28 cellular contexts compared by ENCODE assay signal in the genomic region with DNA sequence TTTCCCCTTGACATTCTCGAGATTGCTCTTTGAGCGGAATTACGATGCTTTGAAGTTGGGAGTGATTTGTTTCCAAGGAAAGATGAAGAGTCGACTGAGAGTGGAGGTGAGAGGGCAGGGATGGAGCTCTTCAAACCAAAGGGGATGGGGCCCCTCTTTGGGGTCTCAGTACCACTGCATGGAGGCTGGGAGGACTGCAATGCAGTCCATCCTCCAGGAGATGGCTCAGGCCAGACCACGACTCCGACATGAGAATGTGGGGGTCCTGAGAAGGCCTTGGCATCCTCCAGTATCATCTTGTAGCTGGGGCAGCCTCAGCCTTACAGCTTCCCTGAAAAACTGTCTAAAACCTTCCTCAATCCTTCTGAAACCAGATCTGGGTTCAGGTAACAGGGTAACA. TPM values are rescaled to one million over a fixed set of nuclear protein-coding genes. Genes with fewer than 3 reads are reported as not detected.
DNase-seq lines count a peak whose midpoint lies in the region; ATAC-seq, FAIRE-seq and TF ChIP-seq lines count a peak whose summit lies in the region.
"Had no signal": no experiment of that assay in that cellular context is flagged by ENCODE, and none has a peak within 500 bp of the region (broad histone marks: within the 10 kb centered on the region; RNA-seq: fewer than 3 reads in every experiment).

No MANE protein-coding gene starts in this region.

- no peak for ATAC-seq in K562
- ATAC-seq in HepG2, result no peak
- no peak for ATAC-seq in activated CD4-positive, CD25-positive, alpha-beta regulatory T cell treated with anti-CD3 and anti-CD28 coated beads, Interleukin-2, amount 50 U/mL, for 24 hours
- ATAC-seq: activated CD8-positive, alpha-beta T cell treated with anti-CD3 and anti-CD28 coated beads for 36 hours; naive thymus-derived CD8-positive, alpha-beta T cell; stimulated activated naive CD8-positive, alpha-beta T cell treated with anti-CD3 and anti-CD28 coated beads, Interleukin-15, Interleukin-2, amounts not matched to agents 100 U/mL and 50 U/mL, for 24 hours had no signal

- TF ChIP-seq CTCF in K562 (IDR thresholded peaks at IDR 0.05 in 2 of 3, conservative IDR thresholded peaks at IDR 0.05 in 1 of 3; ENCODE audit: insufficient read depth in 2 of 3, low read depth in 1 of 3, low read length in 3 of 3) (no peak), HepG2 (CRISPR knock-in tag; IDR thresholded peaks at IDR 0.05) (peak; percentile 27), suprapubic skin (IDR thresholded peaks at IDR 0.05) (no peak), glutamatergic neuron (IDR thresholded peaks at IDR 0.05; ENCODE audit: partially characterized antibody, unreplicated experiment) (no peak)

- DNase-seq in NCI-H82 (lab: John Stamatoyannopoulos, UW), result peak; percentile 13
- no peak for DNase-seq in NCI-H82 treated with DMSO at 0.1 percent for 48 hours (lab: John Stamatoyannopoulos, UW; ENCODE audit: unreplicated experiment)
- DNase-seq in K562 (ENCODE audit: extremely low read depth in 1 of 4, low spot score in 3 of 4), result peak in 2 of 4 experiments; percentile 5 to 8
- DNase-seq in HepG2 (ENCODE audit: low spot score), result no peak
- peak; percentile 46 to 54 for DNase-seq in suprapubic skin (ENCODE audit: low spot score in 2 of 2)
- DNase-seq in glutamatergic neuron, result no peak
- DNase-seq in amygdala (lab: John Stamatoyannopoulos, UW), result no peak
- DNase-seq: activated CD4-positive, alpha-beta T cell treated with anti-CD3 and anti-CD28 coated beads for 1 hour; activated CD8-positive, alpha-beta T cell treated with anti-CD3 and anti-CD28 coated beads for 36 hours; activated naive CD4-positive, alpha-beta T cell; activated T-cell treated with anti-CD3 and anti-CD28 coated beads for 4 hours; DMS 273 treated with DMSO at 0.1 percent for 48 hours; GM23248; KG1; MM.1S; naive thymus-derived CD8-positive, alpha-beta T cell; NCI-H1417 treated with DMSO at 0.1 percent for 48 hours; NCI-H510A; PC-9; SIG-M5; stimulated activated CD4-positive, alpha-beta T cell treated with anti-CD3 and anti-CD28 coated beads, Interleukin-15, amount 100 ng/mL, for 24 hours; stimulated activated naive CD8-positive, alpha-beta T cell treated with anti-CD3 and anti-CD28 coated beads, Interleukin-15, Interleukin-2, amounts not matched to agents 100 U/mL and 50 U/mL, for 24 hours had no signal

- FAIRE-seq in K562 (lab: Jason Lieb, UNC) (no peak), HepG2 (lab: Jason Lieb, UNC) (no peak)
- FAIRE-seq: endometrium, GM19239 had no signal

- H3K27ac ChIP-seq in K562 (ENCODE audit: extremely low read depth, low read depth, low read length), result no peak overlapping the region
- no peak overlapping the region for H3K27ac ChIP-seq in HepG2 (ENCODE audit: extremely low read length, insufficient read depth, low read length)
- no peak overlapping the region for H3K27ac ChIP-seq in suprapubic skin
- H3K27ac ChIP-seq: 22Rv1, GM23248, PC-9 had no signal

- peaks cover 8% of the 10 kb centered on the region for H3K27me3 Mint-ChIP-seq in glutamatergic neuron (ENCODE audit: unreplicated experiment)
- H3K27me3 Mint-ChIP-seq: activated CD8-positive, alpha-beta T cell treated with anti-CD3 and anti-CD28 coated beads for 36 hours; CD4-positive, alpha-beta T cell; dendritic cell treated with granulocyte-macrophage colony-stimulating factor and Interleukin-4, amounts not matched to agents 40 ng/mL and 50 ng/mL, for 4 days; naive thymus-derived CD8-positive, alpha-beta T cell had no signal

- H3K9ac ChIP-seq in K562 (ENCODE audit: insufficient read depth in 1 of 2, low read depth in 2 of 2, low read length in 2 of 2) (no peak overlapping the region; a peak in 1 of 4 replicates), HepG2 (ENCODE audit: insufficient read depth, low read depth, low read length) (no peak overlapping the region)
- H3K9ac ChIP-seq: GM23248 had no signal

- BruUV-seq in K562 (replicated peaks; lab: Mats Ljungman, UMichigan) (no TSS peak), HepG2 (replicated peaks; lab: Mats Ljungman, UMichigan) (no TSS peak)

- no peak overlapping the region for H3K4me3 ChIP-seq in K562
- no peak overlapping the region for H3K4me3 ChIP-seq in HepG2 (replicated peaks in 1 of 3; ENCODE audit: insufficient read depth in 1 of 3, low read depth in 2 of 3, low read length in 3 of 3)
- no peak overlapping the region for H3K4me3 ChIP-seq in suprapubic skin
- H3K4me3 ChIP-seq: GM23248, PC-9 had no signal

- POLR2A ChIA-PET in K562 (lab: Yijun Ruan, JAX) (interaction anchor here (0.7 kb wide), 1 partner anchor 36 kb away, joined by 3 read pairs; no protein-coding TSS in a partner anchor), HepG2 (lab: Yijun Ruan, JAX) (interaction anchor here (0.7 kb wide), 1 partner anchor 38 kb away, joined by 3 read pairs; no protein-coding TSS in a partner anchor)

- TF ChIP-seq EP300 in K562 (IDR thresholded peaks at IDR 0.05; ENCODE audit: low read length), result no peak
- no peak for TF ChIP-seq EP300 in HepG2 (IDR thresholded peaks at IDR 0.05; ENCODE audit: low read depth in 2 of 2, low read length in 2 of 2)
- no peak for TF ChIP-seq EP300 in HepG2 (CRISPR knock-in tag; IDR thresholded peaks at IDR 0.05; ENCODE audit: borderline replicate concordance)
- no peak for TF ChIP-seq EP300 in suprapubic skin (IDR thresholded peaks at IDR 0.05)

- H3K79me2 ChIP-seq in K562 (ENCODE audit: control insufficient read depth, insufficient read depth, low read length) (no peaks in the 10 kb centered on the region), HepG2 (ENCODE audit: insufficient read depth, low read length) (no peaks in the 10 kb centered on the region)

- CTCF ChIA-PET in K562 (lab: Yijun Ruan, JAX; ENCODE audit: low intra/inter-chr PET ratio), result no interaction called here
- CTCF ChIA-PET in HepG2 (lab: Yijun Ruan, JAX; ENCODE audit: low intra/inter-chr PET ratio, low total read pairs), result no interaction called here

- WGBS in K562 (ENCODE audit: insufficient coverage, low coverage, missing lambda C conversion rate), result 55% methylated on average over 6 of the region's 6 CpGs
- 24% methylated on average over 4 of the region's 6 CpGs for WGBS in HepG2 (ENCODE audit: low lambda C conversion rate)
- 78% methylated on average over 6 of the region's 6 CpGs for WGBS in suprapubic skin

- H3K4me2 ChIP-seq in K562 (ENCODE audit: insufficient read depth, low read length) (no peak overlapping the region), HepG2 (ENCODE audit: low read depth, low read length) (no peak overlapping the region)
- H3K4me2 ChIP-seq: PC-9 had no signal

- H2AFZ ChIP-seq in K562 (ENCODE audit: low read depth, low read length), result no peak overlapping the region
- no peak overlapping the region for H2AFZ ChIP-seq in HepG2 (ENCODE audit: low read length)
- H2AFZ ChIP-seq: GM23248, PC-9 had no signal

- no peak for TF ChIP-seq RAD21 in K562 (CRISPR knock-in tag; conservative IDR thresholded peaks at IDR 0.05 in 1 of 2, IDR thresholded peaks at IDR 0.05 in 1 of 2)
- TF ChIP-seq RAD21 in HepG2 (CRISPR knock-in tag; IDR thresholded peaks at IDR 0.05), result no peak

- H3K36me3 ChIP-seq in K562 (ENCODE audit: control insufficient read depth, insufficient read depth, low read length) (no peaks in the 10 kb centered on the region), HepG2 (replicated peaks in 1 of 2; ENCODE audit: control insufficient read depth in 1 of 2, insufficient read depth in 2 of 2, low read length in 2 of 2) (no peaks in the 10 kb centered on the region), suprapubic skin (no peaks in the 10 kb centered on the region)

- TF ChIP-seq POLR2A in K562 (conservative IDR thresholded peaks at IDR 0.05) (no peak), HepG2 (IDR thresholded peaks at IDR 0.05; ENCODE audit: insufficient read depth in 1 of 2, low read depth in 2 of 2, low read length in 2 of 2) (no peak), suprapubic skin (IDR thresholded peaks at IDR 0.05) (no peak)

- H3K4me1 Mint-ChIP-seq in glutamatergic neuron (ENCODE audit: low read depth, unreplicated experiment), result peaks cover 5% of the 10 kb centered on the region

- H3K4me1 ChIP-seq in K562 (replicated peaks in 1 of 2; ENCODE audit: control insufficient read depth in 2 of 2, insufficient read depth in 2 of 2, low read length in 2 of 2) (peaks cover 29 to 45% of the 10 kb centered on the region in 2 experiments), HepG2 (ENCODE audit: insufficient read depth, low read length) (peaks cover 42% of the 10 kb centered on the region), suprapubic skin (peaks cover 50% of the 10 kb centered on the region)

- H3K9me3 ChIP-seq in K562 (replicated peaks; ENCODE audit: control insufficient read depth, insufficient read depth, low read depth, low read length) (no peaks in the 10 kb centered on the region), HepG2 (ENCODE audit: low read length) (no peaks in the 10 kb centered on the region), suprapubic skin (no peaks in the 10 kb centered on the region)

- no peaks in the 10 kb centered on the region for H3K27me3 ChIP-seq in K562 (ENCODE audit: control insufficient read depth in 2 of 2, insufficient read depth in 2 of 2, low read length in 2 of 2)
- H3K27me3 ChIP-seq in HepG2 (ENCODE audit: control insufficient read depth in 1 of 2, insufficient read depth in 2 of 2, low read length in 2 of 2), result peaks cover 0 to 11% of the 10 kb centered on the region in 2 experiments; a peak in 3 of 5 replicates
- no peaks in the 10 kb centered on the region for H3K27me3 ChIP-seq in suprapubic skin

- H3K27ac Mint-ChIP-seq in glutamatergic neuron (ENCODE audit: unreplicated experiment), result no peak overlapping the region
- H3K27ac Mint-ChIP-seq: activated CD8-positive, alpha-beta T cell treated with anti-CD3 and anti-CD28 coated beads for 36 hours; CD4-positive, alpha-beta T cell; dendritic cell treated with granulocyte-macrophage colony-stimulating factor and Interleukin-4, amounts not matched to agents 40 ng/mL and 50 ng/mL, for 4 days had no signal

- peaks cover 5% of the 10 kb centered on the region for H3K9me3 Mint-ChIP-seq in glutamatergic neuron (ENCODE audit: unreplicated experiment)
- H3K9me3 Mint-ChIP-seq: activated CD8-positive, alpha-beta T cell treated with anti-CD3 and anti-CD28 coated beads for 36 hours; CD4-positive, alpha-beta T cell; dendritic cell treated with granulocyte-macrophage colony-stimulating factor and Interleukin-4, amounts not matched to agents 40 ng/mL and 50 ng/mL, for 4 days; naive thymus-derived CD8-positive, alpha-beta T cell had no signal

- H3K4me3 Mint-ChIP-seq in glutamatergic neuron (ENCODE audit: unreplicated experiment), result no peak overlapping the region
- H3K4me3 Mint-ChIP-seq: activated CD8-positive, alpha-beta T cell treated with anti-CD3 and anti-CD28 coated beads for 36 hours; dendritic cell treated with granulocyte-macrophage colony-stimulating factor and Interleukin-4, amounts not matched to agents 40 ng/mL and 50 ng/mL, for 4 days had no signal

- H3K36me3 Mint-ChIP-seq in glutamatergic neuron (ENCODE audit: unreplicated experiment), result no peaks in the 10 kb centered on the region
- H3K36me3 Mint-ChIP-seq: naive thymus-derived CD8-positive, alpha-beta T cell had no signal

- in situ Hi-C loops in K562 (cut with MboI), result no loop called here
- in situ Hi-C loops in HepG2 (cut with HindIII; ENCODE audit: extremely low pct_ligation_motif_present, low pct_unique_long_range_greater_than_20kb), result no loop called here

- H3K9me1 ChIP-seq in K562 (ENCODE audit: control insufficient read depth, insufficient read depth, low read length), result no peaks in the 10 kb centered on the region

- no peaks in the 10 kb centered on the region for H4K20me1 ChIP-seq in K562 (replicated peaks; ENCODE audit: control insufficient read depth, insufficient read depth, low read length)
- H4K20me1 ChIP-seq in HepG2 (ENCODE audit: insufficient read depth, low read length), result no peaks in the 10 kb centered on the region

- intact Hi-C loops in K562 (cut with micrococcal nuclease) (no loop called here), HepG2 (cut with micrococcal nuclease; ENCODE audit: unreplicated experiment) (no loop called here)

RNA-seq across cellular contexts. Expression of gene CDKN2AIPNL, which starts 51.1 kb away (rescaled TPM):
- total RNA-seq in K562 (2011; cell fraction: chromatin; rRNA removed; ENCODE audit: low replicate concordance), result 12.4 and 12.8 TPM in 2 replicates
- total RNA-seq in K562 (2011; cell fraction: nucleolus; rRNA removed), result 12.2 and 14.0 TPM in 2 replicates
- total RNA-seq in K562 (2011; cell fraction: nucleoplasm; rRNA removed), result 21.9 and 23.2 TPM in 2 replicates
- total RNA-seq in K562 (2014; rRNA removed) (46.4 and 90.0 TPM in 2 replicates), K562 (2014; rRNA removed; fragmentation: Illumina TruSeq; extraction: Trizol) (40.7 and 45.5 TPM in 2 replicates), K562 (2015; rRNA removed; fragmentation: Illumina TruSeq; extraction: Trizol) (41.8 and 43.1 TPM in 2 replicates), K562 (2021) (40.0 and 42.1 TPM in 2 replicates), HepG2 (2016; rRNA removed; fragmentation: Illumina TruSeq; extraction: Trizol) (46.5 and 51.2 TPM in 2 replicates), suprapubic skin (10 to 100 TPM; 14.7 to 21.9 (median 21.4) TPM), glutamatergic neuron (ENCODE audit: unreplicated experiment) (41.3 TPM)
- polyA plus RNA-seq in K562 (2011; rRNA removed) (29.6 and 44.3 TPM in 2 replicates), K562 (2014; fragmentation: Illumina TruSeq; extraction: Trizol) (39.2 and 42.2 TPM in 2 replicates), K562 (2014; fragmentation: Nextera tagmentation; extraction: Ambion mirVana) (10 to 100 TPM; 19.9 to 30.7 TPM), K562 (2014; rRNA removed) (46.9 and 55.4 TPM in 2 replicates), HepG2 (2011; rRNA removed) (13.5 and 17.4 TPM in 2 replicates)
- 22.1 and 37.0 TPM in 2 replicates for polyA plus RNA-seq in K562 (2011; cell fraction: cytosol; rRNA removed)
- 10.8 and 15.7 TPM in 2 replicates for polyA plus RNA-seq in K562 (2011; cell fraction: nucleus; rRNA removed)
- polyA plus RNA-seq in K562 (2012), result 33.3 and 57.5 TPM in 2 replicates
- 15.6 and 16.0 TPM in 2 replicates for polyA minus RNA-seq in K562 (2011; rRNA and poly(A)+ RNA removed)
- 12.5 and 12.6 TPM in 2 replicates for polyA minus RNA-seq in K562 (2011; cell fraction: cytosol; rRNA and poly(A)+ RNA removed)
- 5.3 and 10.7 TPM in 2 replicates for polyA minus RNA-seq in K562 (2011; cell fraction: nucleus; rRNA and poly(A)+ RNA removed)
- 43.9 and 45.2 TPM in 2 replicates for total RNA-seq in HepG2 (2016; cell fraction: cytosol; rRNA removed; fragmentation: Illumina TruSeq; extraction: Trizol; ENCODE audit: low read depth)
- total RNA-seq in HepG2 (2016; cell fraction: insoluble cytoplasmic fraction; rRNA removed; fragmentation: Illumina TruSeq; extraction: Trizol), result 51.0 and 57.6 TPM in 2 replicates
- 82.5 and 85.3 TPM in 2 replicates for total RNA-seq in HepG2 (2016; cell fraction: membrane; rRNA removed; fragmentation: Illumina TruSeq; extraction: Trizol)
- total RNA-seq in HepG2 (2016; cell fraction: nucleus; rRNA removed; fragmentation: Illumina TruSeq; extraction: Trizol), result 16.1 and 18.5 TPM in 2 replicates
- 15.3 and 17.9 TPM in 2 replicates for polyA plus RNA-seq in HepG2 (2011; cell fraction: cytosol; rRNA removed)
- polyA plus RNA-seq in HepG2 (2011; cell fraction: nucleus; rRNA removed), result 3.4 and 4.0 TPM in 2 replicates
- 16.4 and 22.9 TPM in 2 replicates for polyA plus RNA-seq in HepG2 (2012)
- 45.6 and 53.1 TPM in 2 replicates for polyA plus RNA-seq in HepG2 (2016; cell fraction: cytosol; fragmentation: Illumina TruSeq; extraction: Trizol; ENCODE audit: low read depth)
- polyA plus RNA-seq in HepG2 (2016; cell fraction: insoluble cytoplasmic fraction; fragmentation: Illumina TruSeq; extraction: Trizol; ENCODE audit: low read depth), result 52.5 and 57.0 TPM in 2 replicates
- 72.1 and 73.9 TPM in 2 replicates for polyA plus RNA-seq in HepG2 (2016; cell fraction: membrane; fragmentation: Illumina TruSeq; extraction: Trizol; ENCODE audit: low read depth)
- polyA plus RNA-seq in HepG2 (2016; cell fraction: nucleus; fragmentation: Illumina TruSeq; extraction: Trizol; ENCODE audit: insufficient read depth, low read depth), result 25.5 and 28.1 TPM in 2 replicates
- 7.8 TPM in 2 replicates for polyA minus RNA-seq in HepG2 (2011; rRNA and poly(A)+ RNA removed; ENCODE audit: low replicate concordance)
- 5.6 and 10.3 TPM in 2 replicates for polyA minus RNA-seq in HepG2 (2011; cell fraction: cytosol; rRNA and poly(A)+ RNA removed)
- polyA minus RNA-seq in HepG2 (2011; cell fraction: nucleus; rRNA and poly(A)+ RNA removed), result 5.3 and 6.8 TPM in 2 replicates

Comparison
In these comparisons a context has a peak if more than half of its experiments do, and no peak if none do; other contexts are left out.
1. DNase-seq: peak in NCI-H82 (single experiment) and suprapubic skin (2 of 2); none in NCI-H82 treated with DMSO at 0.1 percent for 48 hours (single experiment), HepG2 (single experiment), glutamatergic neuron (single experiment) and amygdala (0 of 56).